11 cellular contexts compared by ENCODE assay signal in the genomic region with DNA sequence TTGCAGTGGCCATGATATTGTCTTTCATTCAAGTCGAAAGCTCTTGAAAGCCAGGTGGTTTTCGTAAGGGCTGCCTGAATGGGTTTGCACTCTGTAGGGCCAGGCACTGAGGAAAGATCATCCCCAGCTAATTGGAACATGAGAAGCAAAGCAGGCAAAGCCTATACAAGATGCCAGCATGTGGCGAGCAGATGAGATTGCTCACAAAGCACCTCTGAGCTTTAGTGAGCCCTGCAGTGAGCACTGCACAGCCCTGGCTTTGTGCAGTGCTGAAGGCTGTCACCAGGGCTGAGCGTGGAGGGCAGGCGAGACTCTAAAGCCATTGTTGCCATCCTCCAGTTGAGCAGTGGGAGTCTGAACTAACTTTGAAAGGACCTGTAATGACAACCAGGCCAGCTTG. TPM values are rescaled to one million over a fixed set of nuclear protein-coding genes. Genes with fewer than 3 reads are reported as not detected.
DNase-seq lines count a peak whose midpoint lies in the region; FAIRE-seq and TF ChIP-seq lines count a peak whose summit lies in the region.
"Had no signal": no experiment of that assay in that cellular context is flagged by ENCODE, and none has a peak within 500 bp of the region (broad histone marks: within the 10 kb centered on the region; RNA-seq: fewer than 3 reads in every experiment).

No MANE protein-coding gene starts in this region.

- no peaks in the 10 kb centered on the region for H4K20me1 ChIP-seq in KMS-11 (ENCODE audit: insufficient read depth)

- H3K4me3 ChIP-seq in KMS-11 (IDR thresholded peaks at IDR 0.05; ENCODE audit: insufficient read depth, low read depth, low read length) (no peak overlapping the region), testis (no peak overlapping the region)

- H2AFZ ChIP-seq in KMS-11 (ENCODE audit: low read depth), result peak overlapping the region; percentile 44

- TF ChIP-seq POLR2A in testis (IDR thresholded peaks at IDR 0.05), result no peak

- 75 to 87% methylated on average over 5 of the region's 5 CpGs for WGBS in testis, 2 donors

- H3K27ac ChIP-seq in KMS-11 (peak overlapping the region; percentile 76), testis (no peak overlapping the region)

- no peak for FAIRE-seq in D721Med (lab: Jason Lieb, UNC)

- no peaks in the 10 kb centered on the region for H3K9me3 ChIP-seq in testis

- H3K27me3 ChIP-seq in KMS-11 (ENCODE audit: insufficient read depth, low read depth) (no peaks in the 10 kb centered on the region), testis (no peaks in the 10 kb centered on the region)

- TF ChIP-seq CTCF in KMS-11 (conservative IDR thresholded peaks at IDR 0.05; ENCODE audit: low read depth, low read length) (no peak), D721Med (IDR thresholded peaks at IDR 0.05; ENCODE audit: insufficient read depth, missing control alignments) (no peak), testis (IDR thresholded peaks at IDR 0.05) (no peak), GM10266 (IDR thresholded peaks at IDR 0.05; ENCODE audit: control insufficient read depth, insufficient read depth, low read depth, missing control alignments) (no peak)

- intact Hi-C loops in testis (cut with DNase I; ENCODE audit: low total_unique reads), result no loop called here

- peak; percentile 16 for DNase-seq in DMS153 treated with DMSO at 0.1 percent for 48 hours (lab: John Stamatoyannopoulos, UW; ENCODE audit: unreplicated experiment)
- DNase-seq in SK-N-DZ (ENCODE audit: low spot score), result peak; percentile 44
- DNase-seq in left kidney (ENCODE audit: low read depth, low spot score), result peak; percentile 87
- no peak for DNase-seq in D721Med (ENCODE audit: insufficient read length, low spot score)
- DNase-seq in testis, result no peak
- DNase-seq in GM10266 (ENCODE audit: extremely low spot score), result no peak
- DNase-seq: amygdala; effector memory CD4-positive, alpha-beta T cell; KG1; NK-92 treated with Interleukin-12 subunit alpha and Interleukin-12 subunit beta, amount 100 ng/mL, for 24 hours had no signal

- H3K9ac ChIP-seq in KMS-11, result peak overlapping the region; percentile 40

- no peaks in the 10 kb centered on the region for H3K79me2 ChIP-seq in KMS-11 (ENCODE audit: insufficient read depth, low read depth)

- H3K4me2 ChIP-seq in KMS-11, result peak overlapping the region; percentile 82

- H3K36me3 ChIP-seq in KMS-11 (ENCODE audit: insufficient read depth), result no peaks in the 10 kb centered on the region
- no peaks in the 10 kb centered on the region for H3K36me3 ChIP-seq in testis (ENCODE audit: low read depth, missing control alignments)

- H3K4me1 ChIP-seq in KMS-11 (ENCODE audit: low read depth, poor library complexity, severe bottlenecking) (peaks cover 46% of the 10 kb centered on the region), testis (no peaks in the 10 kb centered on the region)

RNA-seq across cellular contexts. Expression of a gene that starts 53.8 kb away (rescaled TPM):
- 29.0 and 32.3 TPM in 2 replicates for polyA plus RNA-seq in SK-N-DZ (2014; cell fraction: cytosol; rRNA removed)
- polyA plus RNA-seq in SK-N-DZ (2014; cell fraction: nucleus; rRNA removed), result 33.6 and 57.1 TPM in 2 replicates
- total RNA-seq in testis, result 10 to 100 TPM; 65.6 to 71.2 TPM
- polyA plus RNA-seq in testis (ENCODE audit: insufficient read depth, low read depth, low replicate concordance), result 73.8 TPM

Comparison
In these comparisons a context has a peak if more than half of its experiments do, and no peak if none do; other contexts are left out.
1. DNase-seq: peak in DMS153 treated with DMSO at 0.1 percent for 48 hours (single experiment), SK-N-DZ (single experiment) and left kidney (single experiment); none in D721Med (single experiment), testis (single experiment) and GM10266 (single experiment).